ENCODE assay signal across 19 cellular contexts in the genomic region with DNA sequence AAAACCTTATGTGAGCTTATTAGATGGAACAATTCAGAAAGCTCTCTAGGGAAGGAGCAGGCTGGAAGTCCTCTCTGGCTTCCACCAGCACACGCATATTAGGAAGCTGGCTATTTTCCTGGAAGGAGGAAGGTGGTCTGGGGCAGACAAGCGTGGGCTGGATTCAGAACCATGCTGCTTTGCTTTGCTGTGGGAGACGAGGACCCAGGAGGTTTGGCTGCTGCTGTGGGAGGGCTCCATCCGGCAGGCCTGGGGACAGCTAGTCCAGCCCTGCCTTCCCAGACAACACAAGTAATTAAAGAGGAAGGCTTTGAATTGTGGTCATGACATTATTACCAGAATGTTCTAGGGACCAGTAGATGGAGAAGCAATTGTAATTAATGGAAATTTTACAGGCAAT.
A peak's percentile ranks its signal among the peaks of the same experiment; 100 is the strongest.
DNase-seq lines count a peak whose midpoint lies in the region; TF ChIP-seq lines count a peak whose summit lies in the region.
"Had no signal": no experiment of that assay in that cellular context is flagged by ENCODE, and none has a peak within 500 bp of the region (broad histone marks: within the 10 kb centered on the region; RNA-seq: fewer than 3 reads in every experiment).

No MANE protein-coding gene starts in this region.

- H3K27me3 Mint-ChIP-seq in activated T-cell treated with anti-CD3 and anti-CD28 coated beads, Interleukin-2, amount 50 U/mL, for 24 hours, result no peaks in the 10 kb centered on the region
- H3K27me3 Mint-ChIP-seq in osteocyte (ENCODE audit: unreplicated experiment), result no peaks in the 10 kb centered on the region
- H3K27me3 Mint-ChIP-seq: CD4-positive, alpha-beta memory T cell had no signal

- H3K27ac Mint-ChIP-seq in activated T-cell treated with anti-CD3 and anti-CD28 coated beads, Interleukin-2, amount 50 U/mL, for 24 hours, result no peak overlapping the region
- no peak overlapping the region for H3K27ac Mint-ChIP-seq in osteocyte (ENCODE audit: unreplicated experiment)
- H3K27ac Mint-ChIP-seq: CD4-positive, alpha-beta memory T cell; HFFc6 had no signal

- no peaks in the 10 kb centered on the region for H3K4me1 Mint-ChIP-seq in activated T-cell treated with anti-CD3 and anti-CD28 coated beads, Interleukin-2, amount 50 U/mL, for 24 hours (ENCODE audit: low read depth)
- H3K4me1 Mint-ChIP-seq in osteocyte (ENCODE audit: unreplicated experiment), result no peaks in the 10 kb centered on the region
- H3K4me1 Mint-ChIP-seq: CD4-positive, alpha-beta memory T cell had no signal

- H3K36me3 Mint-ChIP-seq in activated T-cell treated with anti-CD3 and anti-CD28 coated beads, Interleukin-2, amount 50 U/mL, for 24 hours (ENCODE audit: low read depth), result no peaks in the 10 kb centered on the region
- no peaks in the 10 kb centered on the region for H3K36me3 Mint-ChIP-seq in osteocyte (ENCODE audit: unreplicated experiment)
- H3K36me3 Mint-ChIP-seq: CD4-positive, alpha-beta memory T cell had no signal

- no peaks in the 10 kb centered on the region for H3K9me3 Mint-ChIP-seq in activated T-cell treated with anti-CD3 and anti-CD28 coated beads, Interleukin-2, amount 50 U/mL, for 24 hours
- H3K9me3 Mint-ChIP-seq in osteocyte (ENCODE audit: unreplicated experiment), result peaks cover 7% of the 10 kb centered on the region

- no peak for TF ChIP-seq CTCF in osteocyte (IDR thresholded peaks at IDR 0.05)

- peak; percentile 5 for DNase-seq in activated T-cell treated with anti-CD3 and anti-CD28 coated beads, Interleukin-2, amount 50 U/mL, for 24 hours
- no peak for DNase-seq in activated T-cell treated with anti-CD3 and anti-CD28 coated beads, Interleukin-2, amount 50 U/mL, for 1 hour
- DNase-seq in mesenteric fat pad (ENCODE audit: low spot score) (peak; percentile 39), osteocyte (ENCODE audit: extremely low spot score, unreplicated experiment) (peak; percentile 64), NCI-H345 (lab: John Stamatoyannopoulos, UW) (no peak)
- no peak for DNase-seq in stimulated activated CD4-positive, alpha-beta T cell treated with anti-CD3 and anti-CD28 coated beads, Interleukin-4, amount 100 ng/mL, for 24 hours
- DNase-seq in activated effector memory CD4-positive, alpha-beta T cell treated with anti-CD3 and anti-CD28 coated beads, Interleukin-2, amount 50 U/mL, for 16 hours, result no peak
- DNase-seq: 8988T; ACHN; AML-193; BE2C; Calu3; CD4-positive, alpha-beta memory T cell; COR-L47; DMS53; DMS79 treated with DMSO at 0.1 percent for 48 hours; GF-D8; GOT3; HFFc6 had no signal

- H3K4me3 Mint-ChIP-seq in activated T-cell treated with anti-CD3 and anti-CD28 coated beads, Interleukin-2, amount 50 U/mL, for 24 hours, result no peak overlapping the region
- no peak overlapping the region for H3K4me3 Mint-ChIP-seq in osteocyte (ENCODE audit: unreplicated experiment)
- H3K4me3 Mint-ChIP-seq: CD4-positive, alpha-beta memory T cell; HFFc6 had no signal

Comparison
In these comparisons a context has a peak if more than half of its experiments do, and no peak if none do; other contexts are left out.
1. DNase-seq: peak in activated T-cell treated with anti-CD3 and anti-CD28 coated beads, Interleukin-2, amount 50 U/mL, for 24 hours (single experiment), mesenteric fat pad (single experiment) and osteocyte (single experiment); none in activated T-cell treated with anti-CD3 and anti-CD28 coated beads, Interleukin-2, amount 50 U/mL, for 1 hour (single experiment), stimulated activated CD4-positive, alpha-beta T cell treated with anti-CD3 and anti-CD28 coated beads, Interleukin-4, amount 100 ng/mL, for 24 hours (single experiment), NCI-H345 (single experiment) and activated effector memory CD4-positive, alpha-beta T cell treated with anti-CD3 and anti-CD28 coated beads, Interleukin-2, amount 50 U/mL, for 16 hours (single experiment).